ENCODE assay signal across 9 cellular contexts in genomic region chr15:92683511-92683834, GRCh38. TPM values are rescaled to one million over a fixed set of nuclear protein-coding genes. Genes with fewer than 3 reads are reported as not detected.
DNase-seq lines count a peak whose midpoint lies in the region; TF ChIP-seq lines count a peak whose summit lies in the region.
"Had no signal": no experiment of that assay in that cellular context is flagged by ENCODE, and none has a peak within 500 bp of the region (broad histone marks: within the 10 kb centered on the region; RNA-seq: fewer than 3 reads in every experiment).

No MANE protein-coding gene starts in this region.

- H3K4me2 ChIP-seq in Karpas-422 (ENCODE audit: low read depth, low read length, poor library complexity, severe bottlenecking) = no peak overlapping the region

- H3K36me3 Mint-ChIP-seq in progenitor cell of endocrine pancreas (ENCODE audit: insufficient read depth) = peaks cover 8% of the 10 kb centered on the region

- DNase-seq in GM12865 (ENCODE audit: low read depth) (peak; percentile 87), NCI-H460 (ENCODE audit: extremely low read depth, low read depth) (peak; percentile 70), esophagus squamous epithelium (lab: John Stamatoyannopoulos, UW) (no peak), progenitor cell of endocrine pancreas (ENCODE audit: low spot score, unreplicated experiment) (peak; percentile 32), SW 1271 (lab: John Stamatoyannopoulos, UW) (no peak), Karpas-422 (no peak)
- DNase-seq in stimulated activated CD4-positive, alpha-beta T cell treated with anti-CD3 and anti-CD28 coated beads, Interleukin-15, amount 100 ng/mL, for 24 hours = no peak
- DNase-seq in stimulated activated CD4-positive, alpha-beta T cell treated with anti-CD3 and anti-CD28 coated beads, Interleukin-12 subunit alpha, Interleukin-12 subunit beta, amount 100 ng/mL, for 4 hours = no peak

- no peak for TF ChIP-seq POLR2A in esophagus squamous epithelium (IDR thresholded peaks at IDR 0.05)

- intact Hi-C loops in esophagus squamous epithelium (cut with DNase I) = no loop called here

- H3K27ac ChIP-seq in esophagus squamous epithelium (peak overlapping the region in 2 of 4 donors; percentile 13 to 37), Karpas-422 (ENCODE audit: low read length) (no peak overlapping the region)

- peaks cover 15% of the 10 kb centered on the region for H3K4me1 Mint-ChIP-seq in progenitor cell of endocrine pancreas (ENCODE audit: low read depth)
- H3K4me1 Mint-ChIP-seq: central memory CD8-positive, alpha-beta T cell had no signal

- 54 to 70% methylated on average over 6 of the region's 6 CpGs for WGBS in esophagus squamous epithelium, 2 donors

- TF ChIP-seq CTCF in GM12865 (IDR thresholded peaks at IDR 0.05; ENCODE audit: insufficient read depth, low read depth, low read length, missing control alignments) (peak; percentile 86), esophagus squamous epithelium (IDR thresholded peaks at IDR 0.05) (peak in 4 of 6 experiments; percentile 22 to 56 (median 37)), progenitor cell of endocrine pancreas (IDR thresholded peaks at IDR 0.05; ENCODE audit: unreplicated experiment) (peak; percentile 72)

- H2AFZ ChIP-seq in Karpas-422 (ENCODE audit: low read length) = no peak overlapping the region

- H3K27me3 ChIP-seq in esophagus squamous epithelium = no peaks in the 10 kb centered on the region
- no peaks in the 10 kb centered on the region for H3K27me3 ChIP-seq in Karpas-422 (ENCODE audit: low read length)

- H3K9me3 Mint-ChIP-seq in progenitor cell of endocrine pancreas (ENCODE audit: low read depth) = peaks cover 8% of the 10 kb centered on the region

- no peaks in the 10 kb centered on the region for H3K79me2 ChIP-seq in Karpas-422 (ENCODE audit: low read length)

- H3K4me3 Mint-ChIP-seq in progenitor cell of endocrine pancreas (ENCODE audit: low read depth) = no peak overlapping the region
- H3K4me3 Mint-ChIP-seq: central memory CD8-positive, alpha-beta T cell had no signal

- H3K4me1 ChIP-seq in esophagus squamous epithelium (peaks cover 0 to 27% (median 3%) of the 10 kb centered on the region in 3 donors), Karpas-422 (ENCODE audit: low read length) (no peaks in the 10 kb centered on the region)

- no peak overlapping the region for H3K27ac Mint-ChIP-seq in progenitor cell of endocrine pancreas

- H3K27me3 Mint-ChIP-seq in progenitor cell of endocrine pancreas = peaks cover 20% of the 10 kb centered on the region

- no peaks in the 10 kb centered on the region for H4K20me1 ChIP-seq in Karpas-422 (ENCODE audit: insufficient read depth, low read depth, low read length)

- H3K4me3 ChIP-seq in GM12865 (ENCODE audit: low read depth, low read length) (no peak overlapping the region), esophagus squamous epithelium (no peak overlapping the region), Karpas-422 (ENCODE audit: low read length) (no peak overlapping the region)

- H3K9ac ChIP-seq in Karpas-422 (ENCODE audit: low read length) = no peak overlapping the region

- no peaks in the 10 kb centered on the region for H3K9me2 ChIP-seq in Karpas-422 (replicated peaks; ENCODE audit: insufficient read depth, low read length)

- H3K9me3 ChIP-seq in esophagus squamous epithelium (no peaks in the 10 kb centered on the region), Karpas-422 (ENCODE audit: low read length) (no peaks in the 10 kb centered on the region)

- H3K36me3 ChIP-seq in esophagus squamous epithelium = no peaks in the 10 kb centered on the region
- H3K36me3 ChIP-seq in Karpas-422 (ENCODE audit: insufficient read depth, low read length) = no peaks in the 10 kb centered on the region

RNA-seq across cellular contexts. Expression of gene FAM174B, which starts 27.9 kb away (rescaled TPM):
- 1.0 and 1.8 TPM in 2 replicates for total RNA-seq in NCI-H460 (2014; rRNA removed; shearing (Covaris generic))
- 0.17 and 0.92 TPM in 2 replicates for polyA plus RNA-seq in NCI-H460 (2014; cell fraction: nucleus; rRNA removed)
- 10 to 100 TPM in 1 of 4 donors, 1 to 10 TPM in 3; 1.4 to 11.7 (median 4.2) TPM for total RNA-seq in esophagus squamous epithelium
- 33.4 and 37.0 TPM in 2 replicates for total RNA-seq in progenitor cell of endocrine pancreas
- 0.04 TPM in 1 of 2 replicates, not detected in the other for total RNA-seq in Karpas-422 (2014; rRNA removed; shearing (Covaris generic); ENCODE audit: low replicate concordance)

Comparison
In these comparisons a context has a peak if more than half of its experiments do, and no peak if none do; other contexts are left out.
1. DNase-seq: peak in GM12865 (single experiment), NCI-H460 (single experiment) and progenitor cell of endocrine pancreas (single experiment); none in esophagus squamous epithelium (single experiment), stimulated activated CD4-positive, alpha-beta T cell treated with anti-CD3 and anti-CD28 coated beads, Interleukin-15, amount 100 ng/mL, for 24 hours (single experiment), SW 1271 (0 of 2), Karpas-422 (single experiment) and stimulated activated CD4-positive, alpha-beta T cell treated with anti-CD3 and anti-CD28 coated beads, Interleukin-12 subunit alpha, Interleukin-12 subunit beta, amount 100 ng/mL, for 4 hours (single experiment).
2. Peak in every context shown above with its lines, with median percentiles within 50 percentile points of each other: CTCF ChIP-seq.